Comparison of ENCODE assay signal across 10 cellular contexts in genomic region chr20:45355209-45355608, GRCh38. TPM values are rescaled to one million over a fixed set of nuclear protein-coding genes. Genes with fewer than 3 reads are reported as not detected.
DNase-seq lines count a peak whose midpoint lies in the region; ATAC-seq and TF ChIP-seq lines count a peak whose summit lies in the region.
"Had no signal": no experiment of that assay in that cellular context is flagged by ENCODE, and none has a peak within 500 bp of the region (broad histone marks: within the 10 kb centered on the region; RNA-seq: fewer than 3 reads in every experiment).

No MANE protein-coding gene starts in this region.

- no CpG with 5 or more reads among the region's 3 CpGs for WGBS in trophoblast cell (ENCODE audit: extremely low coverage, insufficient coverage, insufficient read length)
- WGBS in H9 (ENCODE audit: extremely low coverage, insufficient read length, low lambda C conversion rate): no CpG with 5 or more reads among the region's 3 CpGs
- WGBS in testis, 2 donors: 60 to 86% methylated on average over 3 of the region's 3 CpGs

- H3K14ac ChIP-seq in trophoblast cell (ENCODE audit: low read length) (no peak overlapping the region), H9 (ENCODE audit: insufficient read depth, low read length) (no peak overlapping the region)

- intact Hi-C loops in testis (cut with DNase I; ENCODE audit: low total_unique reads): loop anchor here (2.0 kb wide), 1 partner anchor 64 kb away; no protein-coding TSS in a partner anchor

- H3K4me1 Mint-ChIP-seq in H9: peaks cover 41 to 48% of the 10 kb centered on the region in 2 experiments

- H3K27ac ChIP-seq in trophoblast cell (ENCODE audit: low read depth, low read length) (no peak overlapping the region), H9 (ENCODE audit: insufficient read length, low read depth, low read length) (no peak overlapping the region), testis (no peak overlapping the region)

- no peak for ATAC-seq in HG02938 (IDR thresholded peaks at IDR 0.05; ENCODE audit: unreplicated experiment)

- no peak overlapping the region for H3K4me2 ChIP-seq in trophoblast cell (ENCODE audit: low read length)
- no peak overlapping the region for H3K4me2 ChIP-seq in H9 (ENCODE audit: insufficient read depth, insufficient read length, low read length)

- H3K79me2 ChIP-seq in trophoblast cell (ENCODE audit: control insufficient read depth, insufficient read depth, low read length, poor library complexity) (peaks cover 2% of the 10 kb centered on the region), H9 (ENCODE audit: insufficient read depth, low read length) (no peaks in the 10 kb centered on the region)

- H2AK5ac ChIP-seq in trophoblast cell (ENCODE audit: low read length): no peak overlapping the region
- no peak overlapping the region for H2AK5ac ChIP-seq in H9 (ENCODE audit: insufficient read length, low read length)

- no peak overlapping the region for H2BK20ac ChIP-seq in H9 (ENCODE audit: low read depth, low read length, poor library complexity, severe bottlenecking)

- H2AFZ ChIP-seq in trophoblast cell (ENCODE audit: insufficient read depth, low read length, poor library complexity) (no peak overlapping the region), H9 (ENCODE audit: low read length) (no peak overlapping the region)

- H3K36me3 Mint-ChIP-seq in H9 (ENCODE audit: insufficient read depth in 1 of 3, low read depth in 3 of 3): no peaks in the 10 kb centered on the region

- H3K4me1 ChIP-seq in trophoblast cell (ENCODE audit: control insufficient read depth in 1 of 2, insufficient read depth in 2 of 2, low read length in 2 of 2): peaks cover 21 to 27% of the 10 kb centered on the region in 2 experiments
- peaks cover 3% of the 10 kb centered on the region; the same call in 1 of the 2 replicates for H3K4me1 ChIP-seq in H9 (ENCODE audit: insufficient read depth, low read length)
- H3K4me1 ChIP-seq in testis: peaks cover 23% of the 10 kb centered on the region

- H3K9ac ChIP-seq in trophoblast cell (ENCODE audit: low read length): no peak overlapping the region
- no peak overlapping the region for H3K9ac ChIP-seq in H9 (ENCODE audit: extremely low read depth, insufficient read length, low read length)

- H3K23ac ChIP-seq in trophoblast cell (ENCODE audit: low read length) (no peak overlapping the region), H9 (ENCODE audit: insufficient read length, low read depth, low read length) (no peak overlapping the region)

- H4K20me1 ChIP-seq in H9 (ENCODE audit: control insufficient read depth, insufficient read depth, insufficient read length): no peaks in the 10 kb centered on the region

- H4K8ac ChIP-seq in trophoblast cell (ENCODE audit: low read depth, low read length) (no peak overlapping the region), H9 (replicated peaks; ENCODE audit: insufficient read length, low read depth, low read length) (no peak overlapping the region)

- DNase-seq in GM12865 (ENCODE audit: low read depth) (peak; percentile 24), NCI-H226 (peak; percentile 59), cardiac fibroblast (ENCODE audit: low read depth in 2 of 2) (peak; percentile 67 to 77), trophoblast cell (peak; percentile 24 to 32), H9 (no peak), testis (no peak)
- DNase-seq: NCI-H1092 treated with DMSO at 0.1 percent for 48 hours; stimulated activated CD4-positive, alpha-beta T cell treated with anti-CD3 and anti-CD28 coated beads, Interleukin-4, amount 100 ng/mL, for 4 hours; SW 1271 had no signal

- no peak overlapping the region for H3K4me3 ChIP-seq in GM12865 (ENCODE audit: low read depth, low read length)
- no peak overlapping the region for H3K4me3 ChIP-seq in cardiac fibroblast (replicated peaks in 1 of 2; ENCODE audit: low read depth in 2 of 2, low read length in 2 of 2)
- H3K4me3 ChIP-seq in trophoblast cell (ENCODE audit: low read depth, low read length): no peak overlapping the region
- no peak overlapping the region for H3K4me3 ChIP-seq in testis

- no peak for TF ChIP-seq CTCF in GM12865 (IDR thresholded peaks at IDR 0.05; ENCODE audit: insufficient read depth, low read depth, low read length, missing control alignments)
- no peak for TF ChIP-seq CTCF in cardiac fibroblast (IDR thresholded peaks at IDR 0.05; ENCODE audit: low read depth, low read length)
- TF ChIP-seq CTCF in H9 (conservative IDR thresholded peaks at IDR 0.05): no peak
- no peak for TF ChIP-seq CTCF in testis (IDR thresholded peaks at IDR 0.05)

- H2BK12ac ChIP-seq in trophoblast cell (ENCODE audit: low read length) (no peak overlapping the region), H9 (ENCODE audit: insufficient read length, low read depth, low read length) (no peak overlapping the region)

- no peak overlapping the region for H4K12ac ChIP-seq in trophoblast cell (ENCODE audit: low read depth, low read length)

- H3K27me3 ChIP-seq in trophoblast cell (ENCODE audit: insufficient read depth, low read length) (no peaks in the 10 kb centered on the region), H9 (ENCODE audit: insufficient read depth, low read length) (no peaks in the 10 kb centered on the region), testis (no peaks in the 10 kb centered on the region)

- no peak overlapping the region for H3K18ac ChIP-seq in trophoblast cell (ENCODE audit: low read length)
- H3K18ac ChIP-seq in H9 (ENCODE audit: insufficient read length, low read depth, low read length): no peak overlapping the region

- no peaks in the 10 kb centered on the region for H3K27me3 Mint-ChIP-seq in H9 (ENCODE audit: low read depth)

- no peak overlapping the region for H2BK5ac ChIP-seq in trophoblast cell (ENCODE audit: low read depth, low read length, poor library complexity)
- no peak overlapping the region for H2BK5ac ChIP-seq in H9 (ENCODE audit: insufficient read length, low read length)

- H3K23me2 ChIP-seq in H9 (ENCODE audit: insufficient read length, low read depth, low read length, poor library complexity, severe bottlenecking): no peaks in the 10 kb centered on the region

- TF ChIP-seq POLR2A in testis (IDR thresholded peaks at IDR 0.05): no peak

- H3K9me3 ChIP-seq in trophoblast cell (ENCODE audit: insufficient read depth, low read depth, low read length) (no peaks in the 10 kb centered on the region), H9 (ENCODE audit: control insufficient read depth, low read depth, low read length) (no peaks in the 10 kb centered on the region), testis (no peaks in the 10 kb centered on the region)

- no peak overlapping the region for H3K4ac ChIP-seq in trophoblast cell (ENCODE audit: low read depth, low read length)
- H3K4ac ChIP-seq in H9 (ENCODE audit: low read depth, low read length): no peak overlapping the region

- peaks cover 16% of the 10 kb centered on the region for H3K79me1 ChIP-seq in trophoblast cell (ENCODE audit: low read length)
- no peaks in the 10 kb centered on the region for H3K79me1 ChIP-seq in H9 (ENCODE audit: insufficient read depth, low read depth, low read length, poor library complexity, severe bottlenecking)

- no peak overlapping the region for H4K5ac ChIP-seq in H9 (ENCODE audit: insufficient read length, low read depth, low read length)

- H3K9me3 Mint-ChIP-seq in H9: no peaks in the 10 kb centered on the region

- no peak overlapping the region for H3K56ac ChIP-seq in H9 (ENCODE audit: insufficient read length, low read depth, low read length)

- H3K36me3 ChIP-seq in trophoblast cell (ENCODE audit: control insufficient read depth in 1 of 2, insufficient read depth in 2 of 2, low read length in 2 of 2) (no peaks in the 10 kb centered on the region), testis (ENCODE audit: low read depth, missing control alignments) (no peaks in the 10 kb centered on the region)

- H3K4me3 Mint-ChIP-seq in H9: no peak overlapping the region

- no peak overlapping the region for H2BK120ac ChIP-seq in trophoblast cell (ENCODE audit: insufficient read depth, low read length, poor library complexity)
- no peak overlapping the region for H2BK120ac ChIP-seq in H9 (ENCODE audit: low read depth, low read length, poor library complexity, severe bottlenecking)

- 0 out of 7 replicates have a peak overlapping the region, but pooled peaks of 1 of the 3 experiments have one; percentile 35 for H3K27ac Mint-ChIP-seq in H9

- H2BK15ac ChIP-seq in H9 (ENCODE audit: low read depth, low read length): no peak overlapping the region

- H4K91ac ChIP-seq in trophoblast cell (ENCODE audit: low read depth, low read length) (no peak overlapping the region), H9 (ENCODE audit: insufficient read length, low read depth, low read length) (no peak overlapping the region)

- no peak overlapping the region for H3T11ph ChIP-seq in H9 (ENCODE audit: low read length)

RNA-seq across cellular contexts. Expression of gene SDC4, which starts 7.0 kb away (rescaled TPM):
- polyA plus RNA-seq in trophoblast cell (2013): 89.9 and 90.3 TPM in 2 replicates
- total RNA-seq in H9 (2021) (50.7 and 54.3 TPM in 2 replicates), testis (100 to 1,000 TPM; 191 to 234 TPM)
- polyA plus RNA-seq in testis (ENCODE audit: insufficient read depth, low read depth, low replicate concordance): 124 TPM

RNA-seq across cellular contexts. Expression of gene SYS1, which starts 7.7 kb away (rescaled TPM):
- 14.7 and 15.0 TPM in 2 replicates for polyA plus RNA-seq in trophoblast cell (2013)
- total RNA-seq in H9 (2021): 18.6 and 21.0 TPM in 2 replicates
- 10 to 100 TPM; 33.1 to 34.6 TPM for total RNA-seq in testis
- 20.0 TPM for polyA plus RNA-seq in testis (ENCODE audit: insufficient read depth, low read depth, low replicate concordance)

RNA-seq across cellular contexts. Expression of gene TP53TG5, which starts 22.9 kb away (rescaled TPM):
- not detected in 2 replicates for polyA plus RNA-seq in trophoblast cell (2013)
- total RNA-seq in H9 (2021) (0.59 TPM in 1 of 2 replicates, not detected in the other), testis (10 to 100 TPM in 1 of 2 donors, 1 to 10 TPM in 1; 6.4 to 12.3 TPM)
- polyA plus RNA-seq in testis (ENCODE audit: insufficient read depth, low read depth, low replicate concordance): 28.2 TPM

RNA-seq across cellular contexts. Expression of gene MATN4, which starts 47.1 kb away (rescaled TPM):
- polyA plus RNA-seq in trophoblast cell (2013): 0.10 and 0.12 TPM in 2 replicates
- total RNA-seq in H9 (2021): 0.11 TPM in 1 of 2 replicates, not detected in the other
- total RNA-seq in testis: 1 to 10 TPM; 2.8 to 3.5 TPM
- 1.1 TPM for polyA plus RNA-seq in testis (ENCODE audit: insufficient read depth, low read depth, low replicate concordance)

RNA-seq across cellular contexts. Expression of gene RBPJL, which starts 48.6 kb away (rescaled TPM):
- not detected in 2 replicates for polyA plus RNA-seq in trophoblast cell (2013)
- 0.28 TPM in 1 of 2 replicates, not detected in the other for total RNA-seq in H9 (2021)
- 1 to 10 TPM in 1 of 2 donors, under 1 TPM in 1; 0.43 to 1.1 TPM for total RNA-seq in testis
- 0.26 TPM for polyA plus RNA-seq in testis (ENCODE audit: insufficient read depth, low read depth, low replicate concordance)

Comparison
In these comparisons a context has a peak if more than half of its experiments do, and no peak if none do; other contexts are left out.
1. DNase-seq: peak in GM12865 (single experiment), NCI-H226 (single experiment), cardiac fibroblast (2 of 2) and trophoblast cell (2 of 2); none in H9 (single experiment) and testis (single experiment).